In the genomic region with DNA sequence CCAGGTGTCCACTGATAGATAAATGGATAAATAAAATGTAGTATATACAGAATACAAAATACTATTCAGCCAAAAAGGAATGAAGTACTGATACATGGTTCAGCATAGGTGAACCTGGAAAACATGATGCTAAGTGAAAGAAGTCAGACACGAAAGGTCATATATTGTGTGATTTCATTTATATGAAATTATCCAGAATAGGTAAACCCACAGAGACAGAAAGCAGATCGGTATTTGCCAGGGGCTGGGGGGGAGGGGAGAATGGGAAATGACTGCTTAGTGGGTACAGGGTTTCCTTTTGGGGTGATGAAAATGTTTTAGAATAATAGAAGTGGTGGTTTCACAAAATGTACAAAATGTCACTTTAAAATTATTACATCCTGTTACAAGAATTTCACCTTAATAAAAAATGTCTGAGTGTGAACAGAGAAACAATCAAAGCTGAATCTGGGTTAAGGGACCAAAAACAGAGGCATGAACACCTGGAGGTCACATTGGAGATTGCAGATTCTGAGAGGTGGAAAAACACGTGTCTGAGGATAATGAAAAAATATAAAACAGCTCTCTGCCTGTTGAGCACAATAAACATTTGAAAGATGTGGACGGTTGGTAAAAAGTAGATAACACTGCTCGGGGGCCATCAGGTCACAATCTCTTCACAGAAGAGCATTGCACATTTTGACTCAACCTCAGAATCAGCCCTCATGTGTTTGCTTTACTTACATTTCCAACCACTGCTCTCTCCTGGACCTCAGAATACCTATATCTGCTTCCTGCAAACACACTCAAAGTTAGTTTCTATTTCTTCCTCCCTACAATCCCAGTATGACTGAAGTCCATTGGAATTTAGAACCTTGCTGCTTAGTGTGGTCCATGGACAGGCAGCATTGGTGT, we compare ENCODE assay signal across 10 cellular contexts. TPM values are rescaled to one million over a fixed set of nuclear protein-coding genes. Genes with fewer than 3 reads are reported as not detected.
DNase-seq lines count a peak whose midpoint lies in the region; ATAC-seq and TF ChIP-seq lines count a peak whose summit lies in the region.
"Had no signal": no experiment of that assay in that cellular context is flagged by ENCODE, and none has a peak within 500 bp of the region (broad histone marks: within the 10 kb centered on the region; RNA-seq: fewer than 3 reads in every experiment).

No MANE protein-coding gene starts in this region.

- no peaks in the 10 kb centered on the region for H3K4me1 ChIP-seq in ovary (ENCODE audit: insufficient read depth)
- no peaks in the 10 kb centered on the region for H3K4me1 ChIP-seq in gastrocnemius medialis

- peak; percentile 38 for TF ChIP-seq CTCF in progenitor cell of endocrine pancreas (IDR thresholded peaks at IDR 0.05; ENCODE audit: unreplicated experiment)
- TF ChIP-seq CTCF in ovary (IDR thresholded peaks at IDR 0.05) = no peak
- TF ChIP-seq CTCF in gastrocnemius medialis (IDR thresholded peaks at IDR 0.05 in 4 of 5, conservative IDR thresholded peaks at IDR 0.05 in 1 of 5) = no peak

- DNase-seq in activated naive CD8-positive, alpha-beta T cell treated with anti-CD3 and anti-CD28 coated beads for 36 hours = peak; percentile 42
- no peak for DNase-seq in progenitor cell of endocrine pancreas (ENCODE audit: low spot score, unreplicated experiment)
- DNase-seq in ovary = no peak
- no peak for DNase-seq in NCI-H510A treated with DMSO at 0.1 percent for 48 hours (lab: John Stamatoyannopoulos, UW)
- no peak for DNase-seq in gastrocnemius medialis
- DNase-seq: NCI-H526 treated with DMSO at 0.1 percent for 48 hours had no signal

- H3K9me3 Mint-ChIP-seq in IgD-negative memory B cell (peaks cover 0 to 3% (median 0%) of the 10 kb centered on the region in 3 donors), progenitor cell of endocrine pancreas (ENCODE audit: low read depth) (peaks cover under 1% of the 10 kb centered on the region)
- H3K9me3 Mint-ChIP-seq in activated naive CD8-positive, alpha-beta T cell treated with anti-CD3 and anti-CD28 coated beads for 36 hours = peaks cover 31% of the 10 kb centered on the region

- WGBS in ovary, 3 donors = 44 to 50% (median 46%) methylated on average over 5 of the region's 5 CpGs

- peaks cover 2% of the 10 kb centered on the region for H3K36me3 Mint-ChIP-seq in IgD-negative memory B cell
- H3K36me3 Mint-ChIP-seq in activated naive CD8-positive, alpha-beta T cell treated with anti-CD3 and anti-CD28 coated beads for 36 hours = peaks cover 64% of the 10 kb centered on the region
- peaks cover 1% of the 10 kb centered on the region for H3K36me3 Mint-ChIP-seq in progenitor cell of endocrine pancreas (ENCODE audit: insufficient read depth)

- H3K27ac Mint-ChIP-seq in IgD-negative memory B cell (peak overlapping the region; percentile 50 to 90 (median 84)), progenitor cell of endocrine pancreas (no peak overlapping the region)
- peak overlapping the region; percentile 97 for H3K27ac Mint-ChIP-seq in activated naive CD8-positive, alpha-beta T cell treated with anti-CD3 and anti-CD28 coated beads for 36 hours

- in situ Hi-C loops in gastrocnemius medialis (cut with MboI; ENCODE audit: low sequenced_read_pairs in 4 of 4) = no loop called here

- H3K27ac ChIP-seq in ovary (no peak overlapping the region), gastrocnemius medialis (no peak overlapping the region)
- H3K27ac ChIP-seq: GM23248 had no signal

- H3K27me3 Mint-ChIP-seq in IgD-negative memory B cell (no peaks in the 10 kb centered on the region), progenitor cell of endocrine pancreas (no peaks in the 10 kb centered on the region)
- H3K27me3 Mint-ChIP-seq in activated naive CD8-positive, alpha-beta T cell treated with anti-CD3 and anti-CD28 coated beads for 36 hours = no peaks in the 10 kb centered on the region

- H3K4me3 ChIP-seq in ovary = no peak overlapping the region
- no peak overlapping the region for H3K4me3 ChIP-seq in gastrocnemius medialis
- H3K4me3 ChIP-seq: GM23248 had no signal

- H3K36me3 ChIP-seq in ovary = no peaks in the 10 kb centered on the region
- no peaks in the 10 kb centered on the region for H3K36me3 ChIP-seq in gastrocnemius medialis

- TF ChIP-seq POLR2A in ovary (IDR thresholded peaks at IDR 0.05) = no peak
- no peak for TF ChIP-seq POLR2A in gastrocnemius medialis (IDR thresholded peaks at IDR 0.05)

- peak; percentile 68 for ATAC-seq in GM18868 (IDR thresholded peaks at IDR 0.05; ENCODE audit: unreplicated experiment)
- no peak for ATAC-seq in HG02642 (IDR thresholded peaks at IDR 0.05; ENCODE audit: poor library complexity, unreplicated experiment)
- no peak for ATAC-seq in gastrocnemius medialis

- intact Hi-C loops in ovary (cut with DNase I) (no loop called here), gastrocnemius medialis (cut with DNase I; ENCODE audit: low total_unique reads) (no loop called here)

- no peak for TF ChIP-seq EP300 in ovary (IDR thresholded peaks at IDR 0.05)

- H3K4me3 Mint-ChIP-seq in IgD-negative memory B cell = peak overlapping the region; percentile 93 to 99 (median 98)
- H3K4me3 Mint-ChIP-seq in activated naive CD8-positive, alpha-beta T cell treated with anti-CD3 and anti-CD28 coated beads for 36 hours = peak overlapping the region; percentile 94
- no peak overlapping the region for H3K4me3 Mint-ChIP-seq in progenitor cell of endocrine pancreas (ENCODE audit: low read depth)

- H3K4me1 Mint-ChIP-seq in IgD-negative memory B cell (peaks cover 66 to 72% (median 70%) of the 10 kb centered on the region in 3 donors), progenitor cell of endocrine pancreas (ENCODE audit: low read depth) (no peaks in the 10 kb centered on the region)
- H3K4me1 Mint-ChIP-seq in activated naive CD8-positive, alpha-beta T cell treated with anti-CD3 and anti-CD28 coated beads for 36 hours = peaks cover 76% of the 10 kb centered on the region

- no peaks in the 10 kb centered on the region for H3K27me3 ChIP-seq in ovary
- H3K27me3 ChIP-seq in gastrocnemius medialis = no peaks in the 10 kb centered on the region

- H3K9me3 ChIP-seq in ovary (no peaks in the 10 kb centered on the region), gastrocnemius medialis (no peaks in the 10 kb centered on the region)

RNA-seq across cellular contexts. Expression of a gene that starts 3.3 kb away (rescaled TPM):
- polyA plus RNA-seq in IgD-negative memory B cell (109 TPM), ovary (1 to 10 TPM in 1 of 2 donors, under 1 TPM in 1; 0.24 to 4.2 TPM)
- total RNA-seq in activated naive CD8-positive, alpha-beta T cell treated with anti-CD3 and anti-CD28 coated beads for 36 hours = 10 to 100 TPM; 46.8 to 48.1 TPM
- total RNA-seq in progenitor cell of endocrine pancreas (not detected in 2 replicates), ovary (under 1 TPM in 6 of 7 donors, not detected in 1; 0.13 to 0.72 (median 0.47) TPM), gastrocnemius medialis (1 to 10 TPM in 1 of 4 donors, under 1 TPM in 1, not detected in 2; 0.19 to 2.3 TPM)
- total RNA-seq: GM23248 had no signal
- polyA plus RNA-seq: GM23248 had no signal

RNA-seq across cellular contexts. Expression of a gene that starts 59.5 kb away (rescaled TPM):
- polyA plus RNA-seq in IgD-negative memory B cell (8.7 TPM), ovary (1 to 10 TPM in 1 of 2 donors, under 1 TPM in 1; 0.48 to 9.6 TPM)
- total RNA-seq in activated naive CD8-positive, alpha-beta T cell treated with anti-CD3 and anti-CD28 coated beads for 36 hours = 10 to 100 TPM; 13.5 to 13.7 TPM
- total RNA-seq in progenitor cell of endocrine pancreas (not detected in 2 replicates), ovary (10 to 100 TPM in 1 of 7 donors, 1 to 10 TPM in 5, under 1 TPM in 1; 0.91 to 10.9 (median 2.0) TPM), gastrocnemius medialis (1 to 10 TPM in 2 of 4 donors, under 1 TPM in 2; 0.10 to 1.1 (median 0.87) TPM)
- total RNA-seq: GM23248 had no signal
- polyA plus RNA-seq: GM23248 had no signal

Comparison
In these comparisons a context has a peak if more than half of its experiments do, and no peak if none do; other contexts are left out.
1. RNA of a gene that starts 3.3 kb away (total RNA-seq): 46.8 to 48.1 TPM in activated naive CD8-positive, alpha-beta T cell treated with anti-CD3 and anti-CD28 coated beads for 36 hours; 0.13 to 0.72 TPM in ovary, 0.19 to 2.3 TPM in gastrocnemius medialis and not detected in progenitor cell of endocrine pancreas; every median in the first group is over 10 times any median in the second.